1 cellular context compared by ENCODE assay signal in genomic region chr1:52403566-52404115, GRCh38.
A peak's percentile ranks its signal among the peaks of the same experiment; 100 is the strongest.
TF ChIP-seq lines count a peak whose summit lies in the region.

No MANE protein-coding gene starts in this region.

TF ChIP-seq in K562, 482 proteins besides CTCF, POLR2A, EP300 and RAD21 (continued from another document and continues in another):
- TF ChIP-seq, protein P1, sequence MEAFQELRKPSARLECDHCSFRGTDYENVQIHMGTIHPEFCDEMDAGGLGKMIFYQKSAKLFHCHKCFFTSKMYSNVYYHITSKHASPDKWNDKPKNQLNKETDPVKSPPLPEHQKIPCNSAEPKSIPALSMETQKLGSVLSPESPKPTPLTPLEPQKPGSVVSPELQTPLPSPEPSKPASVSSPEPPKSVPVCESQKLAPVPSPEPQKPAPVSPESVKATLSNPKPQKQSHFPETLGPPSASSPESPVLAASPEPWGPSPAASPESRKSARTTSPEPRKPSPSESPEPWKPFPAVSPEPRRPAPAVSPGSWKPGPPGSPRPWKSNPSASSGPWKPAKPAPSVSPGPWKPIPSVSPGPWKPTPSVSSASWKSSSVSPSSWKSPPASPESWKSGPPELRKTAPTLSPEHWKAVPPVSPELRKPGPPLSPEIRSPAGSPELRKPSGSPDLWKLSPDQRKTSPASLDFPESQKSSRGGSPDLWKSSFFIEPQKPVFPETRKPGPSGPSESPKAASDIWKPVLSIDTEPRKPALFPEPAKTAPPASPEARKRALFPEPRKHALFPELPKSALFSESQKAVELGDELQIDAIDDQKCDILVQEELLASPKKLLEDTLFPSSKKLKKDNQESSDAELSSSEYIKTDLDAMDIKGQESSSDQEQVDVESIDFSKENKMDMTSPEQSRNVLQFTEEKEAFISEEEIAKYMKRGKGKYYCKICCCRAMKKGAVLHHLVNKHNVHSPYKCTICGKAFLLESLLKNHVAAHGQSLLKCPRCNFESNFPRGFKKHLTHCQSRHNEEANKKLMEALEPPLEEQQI (IDR thresholded peaks at IDR 0.05), result no peak; the same call in 1 of the 2 replicates
- TF ChIP-seq ZNF263 (CRISPR knock-in tag; IDR thresholded peaks at IDR 0.05; ENCODE audit: borderline replicate concordance), result no peak
- TF ChIP-seq UBTF (IDR thresholded peaks at IDR 0.05; ENCODE audit: borderline replicate concordance in 1 of 2, low read depth in 2 of 2, low read length in 2 of 2), result no peak
- peak; percentile 94 for TF ChIP-seq MTA1 (IDR thresholded peaks at IDR 0.05; ENCODE audit: borderline replicate concordance)
- peak; percentile 74 for TF ChIP-seq ATF1 (CRISPR knock-in tag; IDR thresholded peaks at IDR 0.05)
- TF ChIP-seq ATF1 (tag; IDR thresholded peaks at IDR 0.05), result no peak
- TF ChIP-seq ILF3 (IDR thresholded peaks at IDR 0.05; ENCODE audit: borderline replicate concordance), result no peak
- TF ChIP-seq ZNF644 (tag; IDR thresholded peaks at IDR 0.05; ENCODE audit: low read depth), result no peak
- TF ChIP-seq FOSL1 (tag; conservative IDR thresholded peaks at IDR 0.05), result peak; percentile 63
- TF ChIP-seq KDM4B (IDR thresholded peaks at IDR 0.05; ENCODE audit: borderline replicate concordance in 2 of 2, low read depth in 1 of 2), result 0 out of 4 replicates have a peak, but pooled peaks of 1 of the 2 experiments have one; percentile 2
- no peak for TF ChIP-seq PYGO2 (tag; IDR thresholded peaks at IDR 0.05)
- TF ChIP-seq SMARCA4 (IDR thresholded peaks at IDR 0.05), result no peak
- no peak for TF ChIP-seq PTRF (tag; IDR thresholded peaks at IDR 0.05)
- no peak for TF ChIP-seq CEBPB (tag; IDR thresholded peaks at IDR 0.05)
- TF ChIP-seq NFATC3 (IDR thresholded peaks at IDR 0.05), result 0 out of 2 replicates have a peak, but pooled peaks have one; percentile 35
- no peak for TF ChIP-seq ZNF780A (CRISPR knock-in tag; IDR thresholded peaks at IDR 0.05)
- TF ChIP-seq BCL6 (CRISPR knock-in tag; IDR thresholded peaks at IDR 0.05), result no peak
- TF ChIP-seq HLTF (IDR thresholded peaks at IDR 0.05), result no peak
- TF ChIP-seq ZNF444 (CRISPR knock-in tag; IDR thresholded peaks at IDR 0.05), result no peak
- peak; percentile 98 for TF ChIP-seq CHD1 (IDR thresholded peaks at IDR 0.05; ENCODE audit: low read length)
- no peak for TF ChIP-seq SETDB1 (IDR thresholded peaks at IDR 0.05; ENCODE audit: low read length)
- TF ChIP-seq ZHX1 (conservative IDR thresholded peaks at IDR 0.05; ENCODE audit: low read length), result no peak
- peak; percentile 48; the same call in 1 of the 2 replicates for TF ChIP-seq SPI1 (IDR thresholded peaks at IDR 0.05; ENCODE audit: borderline replicate concordance, low read depth, low read length)
- no peak for TF ChIP-seq NFE2L1 (tag; IDR thresholded peaks at IDR 0.05; ENCODE audit: borderline replicate concordance, low read depth)
- peak; percentile 51; the same call in 1 of the 2 replicates for TF ChIP-seq NR2C2 (CRISPR knock-in tag; IDR thresholded peaks at IDR 0.05)
- no peak; the same call in 1 of the 2 replicates for TF ChIP-seq NR2C2 (tag; IDR thresholded peaks at IDR 0.05)
- TF ChIP-seq, protein P2, sequence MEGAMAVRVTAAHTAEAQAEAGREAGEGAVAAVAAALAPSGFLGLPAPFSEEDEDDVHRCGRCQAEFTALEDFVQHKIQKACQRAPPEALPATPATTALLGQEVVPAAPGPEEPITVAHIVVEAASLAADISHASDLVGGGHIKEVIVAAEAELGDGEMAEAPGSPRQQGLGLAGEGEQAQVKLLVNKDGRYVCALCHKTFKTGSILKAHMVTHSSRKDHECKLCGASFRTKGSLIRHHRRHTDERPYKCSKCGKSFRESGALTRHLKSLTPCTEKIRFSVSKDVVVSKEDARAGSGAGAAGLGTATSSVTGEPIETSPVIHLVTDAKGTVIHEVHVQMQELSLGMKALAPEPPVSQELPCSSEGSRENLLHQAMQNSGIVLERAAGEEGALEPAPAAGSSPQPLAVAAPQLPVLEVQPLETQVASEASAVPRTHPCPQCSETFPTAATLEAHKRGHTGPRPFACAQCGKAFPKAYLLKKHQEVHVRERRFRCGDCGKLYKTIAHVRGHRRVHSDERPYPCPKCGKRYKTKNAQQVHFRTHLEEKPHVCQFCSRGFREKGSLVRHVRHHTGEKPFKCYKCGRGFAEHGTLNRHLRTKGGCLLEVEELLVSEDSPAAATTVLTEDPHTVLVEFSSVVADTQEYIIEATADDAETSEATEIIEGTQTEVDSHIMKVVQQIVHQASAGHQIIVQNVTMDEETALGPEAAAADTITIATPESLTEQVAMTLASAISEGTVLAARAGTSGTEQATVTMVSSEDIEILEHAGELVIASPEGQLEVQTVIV (CRISPR knock-in tag; IDR thresholded peaks at IDR 0.05; ENCODE audit: borderline replicate concordance), result no peak
- TF ChIP-seq HNRNPLL (IDR thresholded peaks at IDR 0.05; ENCODE audit: low read depth, low read length, poor library complexity, severe bottlenecking), result peak; percentile 99
- TF ChIP-seq CC2D1A (IDR thresholded peaks at IDR 0.05), result no peak
- TF ChIP-seq TBL1XR1 (IDR thresholded peaks at IDR 0.05; ENCODE audit: low read length in 2 of 2), result peak in 1 of 2 experiments; percentile 56; a peak in 1 of 4 replicates
- TF ChIP-seq MTA3 (IDR thresholded peaks at IDR 0.05; ENCODE audit: borderline replicate concordance), result peak; percentile 45
- no peak for TF ChIP-seq ZFP30 (CRISPR knock-in tag; IDR thresholded peaks at IDR 0.05; ENCODE audit: borderline replicate concordance)
- no peak; the same call in 1 of the 2 replicates for TF ChIP-seq SP1 (CRISPR knock-in tag; IDR thresholded peaks at IDR 0.05)
- TF ChIP-seq TRIM24 (IDR thresholded peaks at IDR 0.05), result 0 out of 4 replicates have a peak, but pooled peaks of 1 of the 2 experiments have one; percentile 7
- no peak for TF ChIP-seq ZNF592 (IDR thresholded peaks at IDR 0.05)
- TF ChIP-seq GATA2 (CRISPR knock-in tag; IDR thresholded peaks at IDR 0.05), result peak; percentile 75
- TF ChIP-seq YBX1 (IDR thresholded peaks at IDR 0.05), result no peak
- TF ChIP-seq BRF2 (IDR thresholded peaks at IDR 0.05; ENCODE audit: borderline replicate concordance, insufficient read depth, insufficient read length), result no peak
- TF ChIP-seq PURB (CRISPR knock-in tag; IDR thresholded peaks at IDR 0.05; ENCODE audit: low read depth), result no peak
- peak; percentile 96 for TF ChIP-seq HDAC3 (IDR thresholded peaks at IDR 0.05; ENCODE audit: borderline replicate concordance, partially characterized antibody)
- TF ChIP-seq, protein P3, sequence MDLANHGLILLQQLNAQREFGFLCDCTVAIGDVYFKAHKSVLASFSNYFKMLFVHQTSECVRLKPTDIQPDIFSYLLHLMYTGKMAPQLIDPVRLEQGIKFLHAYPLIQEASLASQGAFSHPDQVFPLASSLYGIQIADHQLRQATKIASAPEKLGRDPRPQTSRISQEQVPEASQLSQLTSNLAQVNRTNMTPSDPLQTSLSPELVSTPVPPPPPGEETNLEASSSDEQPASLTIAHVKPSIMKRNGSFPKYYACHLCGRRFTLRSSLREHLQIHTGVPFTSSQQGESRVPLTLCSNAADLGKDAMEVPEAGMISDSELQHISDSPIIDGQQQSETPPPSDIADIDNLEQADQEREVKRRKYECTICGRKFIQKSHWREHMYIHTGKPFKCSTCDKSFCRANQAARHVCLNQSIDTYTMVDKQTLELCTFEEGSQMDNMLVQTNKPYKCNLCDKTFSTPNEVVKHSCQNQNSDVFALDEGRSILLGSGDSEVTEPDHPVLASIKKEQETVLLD (IDR thresholded peaks at IDR 0.05), result no peak
- TF ChIP-seq, protein P4, sequence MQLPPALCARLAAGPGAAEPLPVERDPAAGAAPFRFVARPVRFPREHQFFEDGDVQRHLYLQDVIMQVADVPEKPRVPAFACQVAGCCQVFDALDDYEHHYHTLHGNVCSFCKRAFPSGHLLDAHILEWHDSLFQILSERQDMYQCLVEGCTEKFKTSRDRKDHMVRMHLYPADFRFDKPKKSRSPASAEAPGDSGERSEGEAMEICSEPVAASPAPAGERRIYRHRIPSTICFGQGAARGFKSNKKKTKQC (CRISPR knock-in tag; IDR thresholded peaks at IDR 0.05), result no peak; the same call in 1 of the 2 replicates
- peak in 1 of 2 experiments; percentile 57; a peak in 2 of 4 replicates for TF ChIP-seq FOXK2 (conservative IDR thresholded peaks at IDR 0.05 in 1 of 2, IDR thresholded peaks at IDR 0.05 in 1 of 2; ENCODE audit: low read depth in 2 of 2)
